Comparison of ENCODE assay signal across 16 cellular contexts in genomic region chr3:43537206-43537605, GRCh38.
"Had no signal": no experiment of that assay in that cellular context is flagged by ENCODE, and none has a peak within 500 bp of the region (broad histone marks: within the 10 kb centered on the region; RNA-seq: fewer than 3 reads in every experiment).

No MANE protein-coding gene starts in this region.

- DNase-seq: activated CD4-positive, alpha-beta T cell treated with anti-CD3 and anti-CD28 coated beads, Interleukin-2, amount 50 U/mL, for 4 hours; activated naive CD4-positive, alpha-beta T cell; activated T-cell treated with anti-CD3 and anti-CD28 coated beads for 4 hours; dorsolateral prefrontal cortex; left lung; mammary epithelial cell; psoas muscle; trophoblast cell had no signal

- H3K27ac Mint-ChIP-seq: neural progenitor cell; stimulated activated naive CD8-positive, alpha-beta T cell treated with anti-CD3 and anti-CD28 coated beads, Interleukin-15, Interleukin-2, amounts not matched to agents 100 ng/mL and 50 ng/mL, for 24 hours had no signal

- H3K79me2 ChIP-seq: hepatocyte had no signal

- H3K4me1 ChIP-seq: ascending aorta, left lung, psoas muscle had no signal

- H3K9me3 Mint-ChIP-seq: neural progenitor cell; stimulated activated naive CD8-positive, alpha-beta T cell treated with anti-CD3 and anti-CD28 coated beads, Interleukin-15, Interleukin-2, amounts not matched to agents 100 ng/mL and 50 ng/mL, for 24 hours had no signal

- H3K4me2 ChIP-seq: hepatocyte, neural progenitor cell had no signal

- H3K27me3 Mint-ChIP-seq: stimulated activated naive CD8-positive, alpha-beta T cell treated with anti-CD3 and anti-CD28 coated beads, Interleukin-15, Interleukin-2, amounts not matched to agents 100 ng/mL and 50 ng/mL, for 24 hours had no signal

- H3K4me3 ChIP-seq: ascending aorta, dorsolateral prefrontal cortex, hepatocyte, left lung, neural progenitor cell, psoas muscle, suprapubic skin had no signal

- H3K27ac ChIP-seq: ascending aorta, dorsolateral prefrontal cortex, hepatocyte, left lung, neural progenitor cell, psoas muscle, suprapubic skin had no signal

- H3K4me3 Mint-ChIP-seq: neural progenitor cell; stimulated activated naive CD8-positive, alpha-beta T cell treated with anti-CD3 and anti-CD28 coated beads, Interleukin-15, Interleukin-2, amounts not matched to agents 100 ng/mL and 50 ng/mL, for 24 hours had no signal

- ATAC-seq: activated CD4-positive, CD25-positive, alpha-beta regulatory T cell treated with anti-CD3 and anti-CD28 coated beads, Interleukin-2, amount 50 U/mL, for 24 hours; esophagus mucosa; left lung; psoas muscle; sciatic nerve had no signal

- H3K36me3 ChIP-seq: left lung, neural progenitor cell, suprapubic skin had no signal

- H2AFZ ChIP-seq: hepatocyte, neural progenitor cell had no signal

- H3K27me3 ChIP-seq: ascending aorta, dorsolateral prefrontal cortex, hepatocyte, left lung, neural progenitor cell, suprapubic skin had no signal
